ENCODE assay signal across 16 cellular contexts in the genomic region with DNA sequence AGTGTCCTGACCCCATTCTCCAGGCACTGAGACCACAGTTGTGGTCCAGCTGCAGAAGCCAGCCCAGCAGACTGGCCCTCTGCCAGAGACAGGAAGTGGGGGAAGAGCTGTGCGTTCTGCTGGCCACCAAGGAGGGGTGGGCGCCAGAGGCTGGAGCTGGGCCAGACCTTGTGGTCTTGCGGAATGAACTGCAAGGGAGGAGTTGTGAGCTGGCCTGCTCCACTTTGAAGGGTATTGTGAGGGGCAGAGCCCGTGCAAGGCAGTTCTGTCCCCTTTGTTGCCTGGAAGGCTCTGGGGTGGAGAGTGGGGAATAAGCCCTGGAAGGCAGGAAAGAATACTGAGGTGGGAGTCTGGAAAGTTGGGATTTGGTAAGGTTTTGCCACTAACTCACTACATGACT. TPM values are rescaled to one million over a fixed set of nuclear protein-coding genes. Genes with fewer than 3 reads are reported as not detected.
DNase-seq lines count a peak whose midpoint lies in the region; ATAC-seq, FAIRE-seq and TF ChIP-seq lines count a peak whose summit lies in the region.
"Had no signal": no experiment of that assay in that cellular context is flagged by ENCODE, and none has a peak within 500 bp of the region (broad histone marks: within the 10 kb centered on the region; RNA-seq: fewer than 3 reads in every experiment).

No MANE protein-coding gene starts in this region.

- peaks cover 50% of the 10 kb centered on the region for H3K27me3 Mint-ChIP-seq in type B pancreatic cell

- H3K4me3 ChIP-seq in K562 (no peak overlapping the region), mesenchymal stem cell (ENCODE audit: insufficient read depth in 1 of 2, low read depth in 1 of 2, low read length in 2 of 2) (no peak overlapping the region)
- H3K4me3 ChIP-seq: A549, left lung, tibial nerve had no signal

- FAIRE-seq in K562 (lab: Jason Lieb, UNC), result no peak
- FAIRE-seq: A549 had no signal

- in situ Hi-C loops in K562 (cut with MboI), result no loop called here

- intact Hi-C loops in K562 (cut with micrococcal nuclease), result no loop called here

- H3K9me3 Mint-ChIP-seq in type B pancreatic cell, result no peaks in the 10 kb centered on the region
- H3K9me3 Mint-ChIP-seq: activated T-helper 1 cell treated with anti-CD3 and anti-CD28 coated beads, Interleukin-12 subunit alpha, Interleukin-12 subunit beta, Interleukin-2, Interleukin-4 antibody, amounts not matched to agents 30 ng/mL and 10 ng/mL and 1 ng/mL, durations not matched to agents 14 hours and 24 hours and 36 hours; T-cell had no signal

- H3K9ac ChIP-seq in K562 (ENCODE audit: insufficient read depth in 1 of 2, low read depth in 2 of 2, low read length in 2 of 2) (no peak overlapping the region), mesenchymal stem cell (ENCODE audit: low read length) (no peak overlapping the region)

- TF ChIP-seq EP300 in K562 (IDR thresholded peaks at IDR 0.05; ENCODE audit: low read length), result no peak

- no peaks in the 10 kb centered on the region for H3K9me3 ChIP-seq in K562 (replicated peaks; ENCODE audit: control insufficient read depth, insufficient read depth, low read depth, low read length)
- H3K9me3 ChIP-seq in mesenchymal stem cell (ENCODE audit: control insufficient read depth, low read length), result no peaks in the 10 kb centered on the region
- H3K9me3 ChIP-seq: A549, left lung, tibial nerve had no signal

- H3K23ac ChIP-seq in mesenchymal stem cell (ENCODE audit: low read length in 2 of 2), result no peak overlapping the region

- H3K36me3 ChIP-seq in K562 (ENCODE audit: control insufficient read depth, insufficient read depth, low read length) (no peaks in the 10 kb centered on the region), mesenchymal stem cell (ENCODE audit: control insufficient read depth in 1 of 2, insufficient read depth in 2 of 2, low read depth in 1 of 2, low read length in 2 of 2) (no peaks in the 10 kb centered on the region)
- H3K36me3 ChIP-seq: brain microvascular endothelial cell, left lung, tibial nerve had no signal

- peaks cover 2% of the 10 kb centered on the region for H3K79me1 ChIP-seq in mesenchymal stem cell (replicated peaks; ENCODE audit: low read length, poor library complexity, severe bottlenecking)

- H2BK5ac ChIP-seq in mesenchymal stem cell (ENCODE audit: low read depth, low read length, poor library complexity, severe bottlenecking), result no peak overlapping the region

- H4K91ac ChIP-seq in mesenchymal stem cell (ENCODE audit: low read length), result peak overlapping the region; percentile 4

- TF ChIP-seq CTCF in K562 (IDR thresholded peaks at IDR 0.05 in 2 of 3, conservative IDR thresholded peaks at IDR 0.05 in 1 of 3; ENCODE audit: insufficient read depth in 2 of 3, low read depth in 1 of 3, low read length in 3 of 3), result no peak
- no peak for TF ChIP-seq CTCF in type B pancreatic cell (conservative IDR thresholded peaks at IDR 0.05)

- ATAC-seq in K562 (no peak), HG02678 (IDR thresholded peaks at IDR 0.05; ENCODE audit: unreplicated experiment) (no peak), HG03460 (IDR thresholded peaks at IDR 0.05; ENCODE audit: unreplicated experiment) (no peak)
- ATAC-seq: A549, left lung, T-cell had no signal

- peak overlapping the region; percentile 53 for H3K4me3 Mint-ChIP-seq in type B pancreatic cell
- H3K4me3 Mint-ChIP-seq: activated T-helper 1 cell treated with anti-CD3 and anti-CD28 coated beads, Interleukin-12 subunit alpha, Interleukin-12 subunit beta, Interleukin-2, Interleukin-4 antibody, amounts not matched to agents 30 ng/mL and 10 ng/mL and 1 ng/mL, durations not matched to agents 14 hours and 24 hours and 36 hours; T-cell had no signal

- CTCF ChIA-PET in K562 (lab: Yijun Ruan, JAX; ENCODE audit: low intra/inter-chr PET ratio), result no interaction called here

- H3K4ac ChIP-seq in mesenchymal stem cell (ENCODE audit: low read depth in 1 of 2, low read length in 2 of 2), result peak overlapping the region in 1 of 2 experiments; percentile 35

- 0% methylated on average over 4 of the region's 4 CpGs for WGBS in K562 (ENCODE audit: insufficient coverage, low coverage, missing lambda C conversion rate)
- 1% methylated on average over 4 of the region's 4 CpGs for WGBS in mesenchymal stem cell

- peak overlapping the region; percentile 62 for H2BK15ac ChIP-seq in mesenchymal stem cell (ENCODE audit: low read depth, poor library complexity, severe bottlenecking)

- H3K9me1 ChIP-seq in K562 (ENCODE audit: control insufficient read depth, insufficient read depth, low read length), result no peaks in the 10 kb centered on the region

- H2AFZ ChIP-seq in K562 (ENCODE audit: low read depth, low read length), result no peak overlapping the region
- no peak overlapping the region for H2AFZ ChIP-seq in mesenchymal stem cell (ENCODE audit: low read depth, low read length)

- H3K36me3 Mint-ChIP-seq in type B pancreatic cell, result no peaks in the 10 kb centered on the region
- H3K36me3 Mint-ChIP-seq: T-cell had no signal

- H3K27ac Mint-ChIP-seq in type B pancreatic cell, result no peak overlapping the region
- H3K27ac Mint-ChIP-seq: activated T-helper 1 cell treated with anti-CD3 and anti-CD28 coated beads, Interleukin-12 subunit alpha, Interleukin-12 subunit beta, Interleukin-2, Interleukin-4 antibody, amounts not matched to agents 30 ng/mL and 10 ng/mL and 1 ng/mL, durations not matched to agents 14 hours and 24 hours and 36 hours; T-cell had no signal

- H3K14ac ChIP-seq in mesenchymal stem cell (ENCODE audit: low read length in 2 of 2), result no peak overlapping the region

- no peak for TF ChIP-seq POLR2A in K562 (conservative IDR thresholded peaks at IDR 0.05)

- peak overlapping the region; percentile 11 for H2BK120ac ChIP-seq in mesenchymal stem cell (ENCODE audit: low read depth, low read length)

- H3K4me1 ChIP-seq in K562 (replicated peaks in 1 of 2; ENCODE audit: control insufficient read depth in 2 of 2, insufficient read depth in 2 of 2, low read length in 2 of 2) (peaks cover 0 to 21% of the 10 kb centered on the region in 2 experiments; a peak in 1 of 5 replicates), mesenchymal stem cell (ENCODE audit: control insufficient read depth, insufficient read depth, low read depth, low read length) (peaks cover 28% of the 10 kb centered on the region)

- no peak overlapping the region for H2AK5ac ChIP-seq in mesenchymal stem cell (ENCODE audit: low read length, severe bottlenecking)

- peaks cover 69 to 83% of the 10 kb centered on the region in 2 experiments for H3K27me3 ChIP-seq in K562 (ENCODE audit: control insufficient read depth in 2 of 2, insufficient read depth in 2 of 2, low read length in 2 of 2)
- H3K27me3 ChIP-seq in mesenchymal stem cell (ENCODE audit: control insufficient read depth in 1 of 2, insufficient read depth in 1 of 2, low read length in 2 of 2), result peaks cover 0 to 94% of the 10 kb centered on the region in 2 experiments
- H3K27me3 ChIP-seq: brain microvascular endothelial cell had no signal

- no peak for TF ChIP-seq RAD21 in K562 (CRISPR knock-in tag; conservative IDR thresholded peaks at IDR 0.05 in 1 of 2, IDR thresholded peaks at IDR 0.05 in 1 of 2)

- no peak overlapping the region for H3K27ac ChIP-seq in K562 (ENCODE audit: extremely low read depth, low read depth, low read length)
- H3K27ac ChIP-seq in mesenchymal stem cell (ENCODE audit: low read length, poor library complexity, severe bottlenecking), result peak overlapping the region; percentile 17
- H3K27ac ChIP-seq: A549, brain microvascular endothelial cell, left lung, tibial nerve had no signal

- peak overlapping the region; percentile 40 to 79 for H2BK12ac ChIP-seq in mesenchymal stem cell (ENCODE audit: low read length in 2 of 2)

- BruUV-seq in K562 (replicated peaks; lab: Mats Ljungman, UMichigan), result no TSS peak

- H3K4me1 Mint-ChIP-seq in type B pancreatic cell (ENCODE audit: unreplicated experiment), result peaks cover 48% of the 10 kb centered on the region

- DNase-seq in NCI-H748 (lab: John Stamatoyannopoulos, UW; ENCODE audit: unreplicated experiment) (peak; percentile 33), NCI-H748 treated with DMSO at 0.1 percent for 48 hours (lab: John Stamatoyannopoulos, UW) (no peak), K562 (ENCODE audit: extremely low read depth in 1 of 4, low spot score in 3 of 4) (no peak), mesenchymal stem cell (peak; percentile 63), type B pancreatic cell (ENCODE audit: extremely low spot score, unreplicated experiment) (no peak)
- DNase-seq in activated CD8-positive, alpha-beta memory T cell treated with anti-CD3 and anti-CD28 coated beads for 24 hours, result no peak
- DNase-seq: brain microvascular endothelial cell, Calu3, left lung, NCI-H2029, T-cell had no signal

- no peaks in the 10 kb centered on the region for H3K79me2 ChIP-seq in K562 (ENCODE audit: control insufficient read depth, insufficient read depth, low read length)

- H4K8ac ChIP-seq in mesenchymal stem cell (ENCODE audit: low read length), result peak overlapping the region; percentile 51

- peak overlapping the region; percentile 3 to 40 for H3K18ac ChIP-seq in mesenchymal stem cell (ENCODE audit: low read depth in 1 of 2, low read length in 2 of 2)

- no peak overlapping the region for H3K4me2 ChIP-seq in K562 (ENCODE audit: insufficient read depth, low read length)
- no peak overlapping the region for H3K4me2 ChIP-seq in mesenchymal stem cell (ENCODE audit: low read length, poor library complexity, severe bottlenecking)
- H3K4me2 ChIP-seq: A549 had no signal

- POLR2A ChIA-PET in K562 (lab: Yijun Ruan, JAX), result interaction anchor here (0.6 to 0.8 kb wide), 5 partner anchors 14 to 212 kb away, joined by 3 to 4 read pairs (median 3); no protein-coding TSS in a partner anchor

- peaks cover 7% of the 10 kb centered on the region; the same call in 1 of the 2 replicates for H4K20me1 ChIP-seq in K562 (replicated peaks; ENCODE audit: control insufficient read depth, insufficient read depth, low read length)

RNA-seq across cellular contexts. Expression of a gene that starts 3.6 kb away (rescaled TPM):
- total RNA-seq in K562 (2011; cell fraction: chromatin; rRNA removed; ENCODE audit: low replicate concordance), result not detected in 2 replicates
- total RNA-seq in K562 (2011; cell fraction: nucleolus; rRNA removed), result not detected in 2 replicates
- total RNA-seq in K562 (2011; cell fraction: nucleoplasm; rRNA removed), result not detected in 2 replicates
- total RNA-seq in K562 (2014; rRNA removed) (not detected in 2 replicates), K562 (2014; rRNA removed; fragmentation: Illumina TruSeq; extraction: Trizol) (not detected in 2 replicates), K562 (2015; rRNA removed; fragmentation: Illumina TruSeq; extraction: Trizol) (not detected in 2 replicates), K562 (2021) (not detected in 2 replicates), type B pancreatic cell (ENCODE audit: low replicate concordance) (53.9 and 94.5 TPM in 2 replicates)
- polyA plus RNA-seq in K562 (2011; rRNA removed) (not detected in 2 replicates), K562 (2014; fragmentation: Illumina TruSeq; extraction: Trizol) (not detected in 2 replicates), K562 (2014; fragmentation: Nextera tagmentation; extraction: Ambion mirVana) (not detected), K562 (2014; rRNA removed) (not detected in 2 replicates)
- polyA plus RNA-seq in K562 (2011; cell fraction: cytosol; rRNA removed), result not detected in 2 replicates
- polyA plus RNA-seq in K562 (2011; cell fraction: nucleus; rRNA removed), result not detected in 2 replicates
- polyA plus RNA-seq in K562 (2012), result not detected in 2 replicates
- not detected in 2 replicates for polyA minus RNA-seq in K562 (2011; rRNA and poly(A)+ RNA removed)
- polyA minus RNA-seq in K562 (2011; cell fraction: cytosol; rRNA and poly(A)+ RNA removed), result not detected in 2 replicates
- not detected in 2 replicates for polyA minus RNA-seq in K562 (2011; cell fraction: nucleus; rRNA and poly(A)+ RNA removed)
- polyA plus RNA-seq in mesenchymal stem cell (2013, experiment 1 of 2), result 48.8 TPM
- polyA plus RNA-seq in mesenchymal stem cell (2013, experiment 2 of 2), result 49.1 TPM
- total RNA-seq: activated T-helper 1 cell treated with anti-CD3 and anti-CD28 coated beads, Interleukin-12 subunit alpha, Interleukin-12 subunit beta, Interleukin-2, Interleukin-4 antibody, amounts not matched to agents 30 ng/mL and 10 ng/mL and 1 ng/mL, durations not matched to agents 14 hours and 24 hours and 36 hours; T-cell had no signal

Comparison
In these comparisons a context has a peak if more than half of its experiments do, and no peak if none do; other contexts are left out.
1. DNase-seq: peak in NCI-H748 (single experiment) and mesenchymal stem cell (single experiment); none in NCI-H748 treated with DMSO at 0.1 percent for 48 hours (single experiment), K562 (0 of 4), type B pancreatic cell (single experiment) and activated CD8-positive, alpha-beta memory T cell treated with anti-CD3 and anti-CD28 coated beads for 24 hours (single experiment).
2. RNA of a gene that starts 3.6 kb away (total RNA-seq): 53.9 to 94.5 TPM in type B pancreatic cell; not detected in K562; every median in the first group is over 10 times any median in the second.